ENCODE assay signal across 11 cellular contexts in genomic region chr17:17018612-17019429, GRCh38. TPM values are rescaled to one million over a fixed set of nuclear protein-coding genes. Genes with fewer than 3 reads are reported as not detected.
DNase-seq lines count a peak whose midpoint lies in the region; ATAC-seq, FAIRE-seq and TF ChIP-seq lines count a peak whose summit lies in the region.
"Had no signal": no experiment of that assay in that cellular context is flagged by ENCODE, and none has a peak within 500 bp of the region (broad histone marks: within the 10 kb centered on the region; RNA-seq: fewer than 3 reads in every experiment).

No MANE protein-coding gene starts in this region.

- no peak overlapping the region for H3K4me3 ChIP-seq in pancreas

- H3K36me3 Mint-ChIP-seq in endothelial cell (ENCODE audit: low read depth, unreplicated experiment), result no peaks in the 10 kb centered on the region

- no peak overlapping the region for H3K27ac Mint-ChIP-seq in endothelial cell (ENCODE audit: unreplicated experiment)

- H3K27ac ChIP-seq in KOPT-K1 (ENCODE audit: low read depth, low read length, poor library complexity, severe bottlenecking) (peak overlapping the region; percentile 17), pancreas (peak overlapping the region; percentile 37 to 86 (median 71))

- no peaks in the 10 kb centered on the region for H3K27me3 ChIP-seq in pancreas

- no peaks in the 10 kb centered on the region for H3K9me3 Mint-ChIP-seq in endothelial cell (ENCODE audit: unreplicated experiment)

- DNase-seq in DMS53 (lab: John Stamatoyannopoulos, UW), result peak; percentile 95
- no peak for DNase-seq in endothelial cell (ENCODE audit: low spot score)
- peak in 5 of 6 donors; percentile 57 to 81 (median 69) for DNase-seq in pancreas
- DNase-seq in T1000 (lab: John Stamatoyannopoulos, UW), result no peak
- no peak for DNase-seq in putamen (ENCODE audit: low spot score)
- DNase-seq in NK-92 treated with Interleukin-12 subunit alpha and Interleukin-12 subunit beta, amount 100 ng/mL, for 24 hours (lab: John Stamatoyannopoulos, UW), result no peak
- DNase-seq: stimulated activated CD4-positive, alpha-beta T cell treated with anti-CD3 and anti-CD28 coated beads, Interleukin-15, amount 100 ng/mL, for 24 hours had no signal

- WGBS in pancreas, 2 donors, result 50 to 51% methylated on average over 10 of the region's 10 CpGs

- ATAC-seq in pancreas, result peak; percentile 48 to 72 (median 70)

- no peak for FAIRE-seq in pancreas (lab: Jason Lieb, UNC)
- FAIRE-seq: astrocyte had no signal

- peak overlapping the region; percentile 7 for H3K4me3 Mint-ChIP-seq in endothelial cell (ENCODE audit: unreplicated experiment)

- peaks cover 2% of the 10 kb centered on the region for H3K27me3 Mint-ChIP-seq in endothelial cell (ENCODE audit: unreplicated experiment)

- H3K4me1 Mint-ChIP-seq in endothelial cell (ENCODE audit: unreplicated experiment), result peaks cover 5% of the 10 kb centered on the region

- H3K36me3 ChIP-seq in KOPT-K1 (ENCODE audit: insufficient read depth, low read length) (no peaks in the 10 kb centered on the region), pancreas (no peaks in the 10 kb centered on the region)

- H3K9me3 ChIP-seq in KOPT-K1 (ENCODE audit: insufficient read depth, low read length, poor library complexity, severe bottlenecking) (no peaks in the 10 kb centered on the region), pancreas (no peaks in the 10 kb centered on the region)

- peaks cover 32 to 40% (median 34%) of the 10 kb centered on the region in 3 donors for H3K4me1 ChIP-seq in pancreas

- TF ChIP-seq CTCF in endothelial cell (IDR thresholded peaks at IDR 0.05; ENCODE audit: unreplicated experiment), result no peak
- TF ChIP-seq CTCF in pancreas (IDR thresholded peaks at IDR 0.05), result no peak

- intact Hi-C loops in pancreas (cut with DNase I), result loop anchor here in 1 of 3 donors (10.0 kb wide), 1 partner anchor 56 kb away; no protein-coding TSS in a partner anchor

RNA-seq across cellular contexts. Expression of gene MPRIP, which starts 23.4 kb away (rescaled TPM):
- total RNA-seq in endothelial cell (ENCODE audit: unreplicated experiment), result 392 TPM
- total RNA-seq in pancreas, result 100 to 1,000 TPM in 2 of 6 donors, 10 to 100 TPM in 4; 91.8 to 134 (median 98.1) TPM
- 100 to 1,000 TPM; 174 to 242 TPM for polyA plus RNA-seq in pancreas

RNA-seq across cellular contexts. Expression of gene TNFRSF13B, which starts 46.9 kb away (rescaled TPM):
- total RNA-seq in endothelial cell (ENCODE audit: unreplicated experiment) (not detected), pancreas (under 1 TPM in 1 of 6 donors, not detected in 5; 0.16 TPM)
- not detected for polyA plus RNA-seq in pancreas
- total RNA-seq: astrocyte, endothelial cell of umbilical vein had no signal
- polyA plus RNA-seq: endothelial cell of umbilical vein, neural cell had no signal

Comparison
In these comparisons a context has a peak if more than half of its experiments do, and no peak if none do; other contexts are left out.
1. DNase-seq: peak in DMS53 (single experiment) and pancreas (5 of 6); none in endothelial cell (single experiment), T1000 (single experiment), putamen (single experiment) and NK-92 treated with Interleukin-12 subunit alpha and Interleukin-12 subunit beta, amount 100 ng/mL, for 24 hours (single experiment).